8 cellular contexts compared by ENCODE assay signal in the genomic region with DNA sequence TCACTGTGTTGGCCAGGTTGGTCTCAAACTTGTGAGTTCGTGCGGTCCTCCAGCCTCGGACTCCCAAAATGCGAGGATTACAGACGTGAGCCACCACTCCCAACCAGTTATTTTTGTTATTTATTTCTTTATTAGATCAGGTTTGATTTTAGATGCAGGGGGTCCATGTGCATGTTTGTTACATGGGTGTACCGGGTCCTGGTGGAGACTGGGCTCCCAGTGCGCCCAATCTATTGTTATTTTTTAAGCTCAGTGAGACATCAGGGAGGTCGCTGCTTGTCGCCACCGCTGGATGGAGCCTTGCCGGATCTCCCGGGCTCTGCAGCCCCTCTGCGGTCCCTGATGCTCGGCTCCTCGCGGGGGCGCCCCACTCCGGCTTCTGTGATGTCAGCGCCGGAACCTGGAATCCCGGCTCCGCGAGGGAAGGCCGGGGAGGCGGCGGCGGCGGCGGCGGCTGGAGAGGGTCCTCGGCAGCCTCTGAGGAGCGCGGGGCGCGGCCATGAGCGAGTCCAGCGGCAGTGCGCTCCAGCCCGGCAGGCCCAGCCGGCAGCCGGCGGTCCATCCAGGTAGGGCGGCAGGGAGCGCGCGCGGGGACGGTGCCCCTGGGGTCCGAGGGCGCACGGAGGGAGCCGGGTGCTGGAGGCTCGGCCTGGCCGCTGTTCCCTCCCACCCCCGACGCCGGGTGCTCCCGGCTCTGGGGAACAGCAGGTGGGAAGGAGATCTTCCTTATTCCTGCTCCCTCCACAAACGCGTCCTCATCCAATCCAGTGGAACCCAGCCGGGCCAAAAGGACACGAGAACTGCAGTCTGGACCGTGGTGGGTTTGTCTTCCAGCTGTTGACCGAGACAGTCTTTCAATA. TPM values are rescaled to one million over a fixed set of nuclear protein-coding genes. Genes with fewer than 3 reads are reported as not detected.
DNase-seq lines count a peak whose midpoint lies in the region; ATAC-seq, FAIRE-seq and TF ChIP-seq lines count a peak whose summit lies in the region.

Gene TMC7 (plus strand): TSS at position 370 of the 860 bp plus-strand sequence. CDS start 130 bp downstream, at position 500.

- no peaks in the 10 kb centered on the region for H3K27me3 ChIP-seq in bronchial epithelial cell (ENCODE audit: control insufficient read depth, insufficient read depth, low read length)
- H3K27me3 ChIP-seq in iPS-20b (ENCODE audit: insufficient read depth, low read length), result no peaks in the 10 kb centered on the region
- H3K27me3 ChIP-seq in gastrocnemius medialis, result peaks cover 0 to 3% (median 0%) of the 10 kb centered on the region in 3 donors

- H3K4me1 ChIP-seq in iPS-20b (ENCODE audit: insufficient read depth, low read length) (no peaks in the 10 kb centered on the region; the same call in 1 of the 2 replicates), gastrocnemius medialis (no peaks in the 10 kb centered on the region)

- TF ChIP-seq POLR2A in gastrocnemius medialis (IDR thresholded peaks at IDR 0.05), result no peak

- H3K36me3 ChIP-seq in bronchial epithelial cell (ENCODE audit: control insufficient read depth, insufficient read depth, low read length) (no peaks in the 10 kb centered on the region), iPS-20b (ENCODE audit: insufficient read depth, low read depth, low read length) (no peaks in the 10 kb centered on the region), gastrocnemius medialis (no peaks in the 10 kb centered on the region)

- intact Hi-C loops in gastrocnemius medialis (cut with DNase I; ENCODE audit: low total_unique reads), result loop anchor here (1.0 to 5.0 kb wide), 2 partner anchors 84 to 394 kb away; partner anchors contain the start of gene COQ7

- peak within 1 kb of the TSS; percentile 46; the same call in 1 of the 2 replicates for H3K9ac ChIP-seq in iPS-20b (ENCODE audit: low read depth, low read length)

- FAIRE-seq in RCC 7860 (lab: Jason Lieb, UNC) (no peak), bronchial epithelial cell (lab: Jason Lieb, UNC) (no peak)

- H3K4me3 ChIP-seq in LNCaP clone FGC (ENCODE audit: low read depth, low read length) (peak within 1 kb of the TSS; percentile 42), bronchial epithelial cell (ENCODE audit: low read depth, low read length) (peak within 1 kb of the TSS; percentile 60), iPS-20b (ENCODE audit: low read length) (peak within 1 kb of the TSS; percentile 85), gastrocnemius medialis (peak within 1 kb of the TSS; percentile 50 to 59 (median 55))

- peak; percentile 68 to 76 for ATAC-seq in gastrocnemius medialis
- no peak for ATAC-seq in HG02610 (IDR thresholded peaks at IDR 0.05; ENCODE audit: unreplicated experiment)
- no peak for ATAC-seq in GM21423 (IDR thresholded peaks at IDR 0.05; ENCODE audit: unreplicated experiment)

- no peak within 1 kb of the TSS for H3K27ac ChIP-seq in iPS-20b (ENCODE audit: low read length)
- H3K27ac ChIP-seq in gastrocnemius medialis, result peak within 1 kb of the TSS; percentile 44 to 61 (median 49)

- peak; percentile 79 for TF ChIP-seq CTCF in LNCaP clone FGC (IDR thresholded peaks at IDR 0.05; ENCODE audit: control insufficient read depth, extremely low read depth, insufficient read depth)
- TF ChIP-seq CTCF in bronchial epithelial cell (IDR thresholded peaks at IDR 0.05; ENCODE audit: insufficient read depth, low read length, severe bottlenecking), result peak; percentile 90
- peak; percentile 40 to 66 (median 58) for TF ChIP-seq CTCF in gastrocnemius medialis (IDR thresholded peaks at IDR 0.05 in 4 of 5, conservative IDR thresholded peaks at IDR 0.05 in 1 of 5)

- no peaks in the 10 kb centered on the region for H3K9me3 ChIP-seq in iPS-20b (ENCODE audit: insufficient read depth, low read depth, low read length)
- H3K9me3 ChIP-seq in gastrocnemius medialis, result no peaks in the 10 kb centered on the region

- peak; percentile 85 for DNase-seq in DMS153 treated with DMSO at 0.1 percent for 48 hours (lab: John Stamatoyannopoulos, UW; ENCODE audit: unreplicated experiment)
- no peak for DNase-seq in LNCaP clone FGC (ENCODE audit: low read depth)
- DNase-seq in RCC 7860 (ENCODE audit: low spot score), result peak; percentile 67
- DNase-seq in bronchial epithelial cell (ENCODE audit: low read depth), result peak; percentile 70
- DNase-seq in gastrocnemius medialis, result peak; percentile 24 to 44

- in situ Hi-C loops in gastrocnemius medialis (cut with MboI; ENCODE audit: low sequenced_read_pairs in 4 of 4), result loop anchor here in 1 of 4 donors (10.0 kb wide), 1 partner anchor 91 kb away; no protein-coding TSS in a partner anchor

RNA-seq across cellular contexts. Expression of gene TMC7, which starts in this region (rescaled TPM):
- total RNA-seq in bronchial epithelial cell, result 3.1 and 5.0 TPM in 2 replicates
- under 1 TPM in 3 of 4 donors, not detected in 1; 0.31 to 0.72 (median 0.64) TPM for total RNA-seq in gastrocnemius medialis

Comparison
In these comparisons a context has a peak if more than half of its experiments do, and no peak if none do; other contexts are left out.
1. Peak in DNase-seq, ATAC-seq, H3K4me3 ChIP-seq and H3K27ac ChIP-seq in gastrocnemius medialis; RNA of the gene not detected or under 1 TPM.